ENCODE assay signal across 23 cellular contexts in genomic region chr5:59416441-59416840, GRCh38.
A peak's percentile ranks its signal among the peaks of the same experiment; 100 is the strongest.
DNase-seq lines count a peak whose midpoint lies in the region; ATAC-seq, FAIRE-seq and TF ChIP-seq lines count a peak whose summit lies in the region.
"Had no signal": no experiment of that assay in that cellular context is flagged by ENCODE, and none has a peak within 500 bp of the region (broad histone marks: within the 10 kb centered on the region; RNA-seq: fewer than 3 reads in every experiment).

No MANE protein-coding gene starts in this region.

- no peak overlapping the region for H4K8ac ChIP-seq in IMR-90 (ENCODE audit: low read depth in 2 of 2, low read length in 2 of 2)

- no peak for FAIRE-seq in astrocyte (lab: Jason Lieb, UNC)
- FAIRE-seq: frontal cortex, G401.6, urothelium cell line had no signal

- H2AK5ac ChIP-seq in IMR-90 (ENCODE audit: low read depth, low read length), result no peak overlapping the region

- intact Hi-C loops in IMR-90 (cut with micrococcal nuclease), result no loop called here
- intact Hi-C loops in CD4-positive, alpha-beta memory T cell (cut with micrococcal nuclease), result no loop called here
- intact Hi-C loops in lower lobe of right lung (cut with DNase I), result no loop called here

- WGBS in IMR-90 (ENCODE audit: extremely low coverage in 2 of 2, insufficient read length in 1 of 2), 2 experiments, result no CpG with 5 or more reads among the region's 1 CpG

- H4K5ac ChIP-seq in IMR-90 (ENCODE audit: low read depth, low read length), result no peak overlapping the region

- DNase-seq in AG10803 (ENCODE audit: low read depth) (peak; percentile 6), IMR-90 (peak; percentile 7), astrocyte (ENCODE audit: low read depth) (peak; percentile 3), fibroblast of villous mesenchyme (ENCODE audit: low read depth) (peak; percentile 57), lower lobe of right lung (no peak), erythroblast (lab: John Stamatoyannopoulos, UW) (no peak)
- no peak for DNase-seq in CD4-positive, alpha-beta memory T cell
- DNase-seq: activated CD4-positive, alpha-beta T cell treated with anti-CD3 and anti-CD28 coated beads for 36 hours; activated naive CD4-positive, alpha-beta T cell treated with anti-CD3 and anti-CD28 coated beads, Interleukin-2, amount 50 U/mL, for 16 hours; C1 segment of cervical spinal cord; endodermal cell; kidney glomerular epithelial cell; NCI-H1417; NCI-H510A treated with DMSO at 0.1 percent for 48 hours; ovary; right lobe of liver; SHP77; T-cell had no signal

- in situ Hi-C loops in IMR-90 (cut with MboI; ENCODE audit: low sequenced_read_pairs), result no loop called here

- ATAC-seq in IMR-90 (ENCODE audit: low read depth) (peak; percentile 35; the same call in 1 of the 2 replicates), lower lobe of right lung (no peak), GM21515 (IDR thresholded peaks at IDR 0.05; ENCODE audit: unreplicated experiment) (no peak)
- ATAC-seq: activated CD4-positive, alpha-beta T cell treated with anti-CD3 and anti-CD28 coated beads for 36 hours; natural killer cell treated with Interleukin-12 subunit alpha and Interleukin-12 subunit beta and Interleukin-15 and Interleukin-18, amount 100 ng/mL, for 72 hours; T-cell had no signal

- H2BK15ac ChIP-seq in IMR-90 (ENCODE audit: low read depth, low read length), result no peak overlapping the region

- no peak overlapping the region for H4K91ac ChIP-seq in IMR-90 (ENCODE audit: insufficient read depth, low read depth, low read length)

- no peak overlapping the region for H3K18ac ChIP-seq in IMR-90 (ENCODE audit: low read depth, low read length)

- no peak overlapping the region for H3K27ac Mint-ChIP-seq in astrocyte (ENCODE audit: unreplicated experiment)
- H3K27ac Mint-ChIP-seq in CD4-positive, alpha-beta memory T cell, result no peak overlapping the region
- H3K27ac Mint-ChIP-seq: activated CD4-positive, alpha-beta T cell treated with anti-CD3 and anti-CD28 coated beads for 36 hours; endodermal cell; natural killer cell treated with Interleukin-12 subunit alpha and Interleukin-12 subunit beta and Interleukin-15 and Interleukin-18, amount 100 ng/mL, for 72 hours; T-cell had no signal

- H2AFZ ChIP-seq in IMR-90 (replicated peaks; ENCODE audit: low read length, poor library complexity) (no peak overlapping the region), astrocyte (ENCODE audit: low read depth, low read length) (no peak overlapping the region)

- no peak overlapping the region for H3K14ac ChIP-seq in IMR-90 (replicated peaks; ENCODE audit: low read depth, low read length)

- H2BK20ac ChIP-seq in IMR-90 (ENCODE audit: low read depth, low read length), result no peak overlapping the region

- H3K4me2 ChIP-seq in IMR-90 (ENCODE audit: low read depth, low read length) (no peak overlapping the region), astrocyte (ENCODE audit: low read length) (no peak overlapping the region)

- no peaks in the 10 kb centered on the region for H4K20me1 ChIP-seq in IMR-90 (ENCODE audit: insufficient read depth, low read length)
- no peaks in the 10 kb centered on the region for H4K20me1 ChIP-seq in astrocyte (ENCODE audit: insufficient read depth, low read length)

- H3K27me3 ChIP-seq in IMR-90 (ENCODE audit: control insufficient read depth, insufficient read depth, low read length) (no peaks in the 10 kb centered on the region), astrocyte (ENCODE audit: insufficient read depth, low read length) (no peaks in the 10 kb centered on the region), lower lobe of right lung (ENCODE audit: low read depth) (no peaks in the 10 kb centered on the region)
- H3K27me3 ChIP-seq in CD4-positive, alpha-beta memory T cell (ENCODE audit: insufficient read depth, low read length), result no peaks in the 10 kb centered on the region
- H3K27me3 ChIP-seq: ovary, right lobe of liver had no signal

- no TSS peak for BruUV-seq in IMR-90 (replicated peaks; lab: Mats Ljungman, UMichigan)

- CTCF ChIA-PET in IMR-90 (lab: Yijun Ruan, JAX), result no interaction called here
- CTCF ChIA-PET in CD4-positive, alpha-beta memory T cell (lab: Charles Lee; ENCODE audit: partially characterized antibody), result no interaction called here

- no peaks in the 10 kb centered on the region for H3K9me1 ChIP-seq in IMR-90 (ENCODE audit: insufficient read depth, low read length)

- H3K36me3 Mint-ChIP-seq in astrocyte (ENCODE audit: low read depth, unreplicated experiment), result no peaks in the 10 kb centered on the region
- H3K36me3 Mint-ChIP-seq in CD4-positive, alpha-beta memory T cell, result no peaks in the 10 kb centered on the region
- H3K36me3 Mint-ChIP-seq: natural killer cell treated with Interleukin-12 subunit alpha and Interleukin-12 subunit beta and Interleukin-15 and Interleukin-18, amount 100 ng/mL, for 72 hours; T-cell had no signal

- no peaks in the 10 kb centered on the region for H3K79me2 ChIP-seq in astrocyte (ENCODE audit: insufficient read depth, low read length)

- H3K4me1 ChIP-seq in IMR-90 (ENCODE audit: control insufficient read depth, insufficient read depth, low read length) (no peaks in the 10 kb centered on the region), astrocyte (ENCODE audit: insufficient read depth, low read length) (no peaks in the 10 kb centered on the region), lower lobe of right lung (no peaks in the 10 kb centered on the region)
- H3K4me1 ChIP-seq in CD4-positive, alpha-beta memory T cell (ENCODE audit: insufficient read depth, low read length), result no peaks in the 10 kb centered on the region

- H3K56ac ChIP-seq in IMR-90 (ENCODE audit: extremely low read depth, insufficient read depth, low read length), result no peak overlapping the region

- no peak overlapping the region for H2AK9ac ChIP-seq in IMR-90 (replicated peaks; ENCODE audit: low read depth, low read length, poor library complexity)

- H3K27ac ChIP-seq in IMR-90 (ENCODE audit: insufficient read depth, low read length), result no peak overlapping the region
- no peak overlapping the region for H3K27ac ChIP-seq in astrocyte (ENCODE audit: low read depth, low read length)
- H3K27ac ChIP-seq in CD4-positive, alpha-beta memory T cell (ENCODE audit: low read depth, low read length), result no peak overlapping the region
- no peak overlapping the region for H3K27ac ChIP-seq in lower lobe of right lung
- H3K27ac ChIP-seq: ovary, right lobe of liver had no signal

- no peak for TF ChIP-seq CTCF in AG10803 (conservative IDR thresholded peaks at IDR 0.05; ENCODE audit: low read length)
- TF ChIP-seq CTCF in IMR-90 (conservative IDR thresholded peaks at IDR 0.05; ENCODE audit: low read depth, low read length), result no peak
- TF ChIP-seq CTCF in astrocyte (IDR thresholded peaks at IDR 0.05; ENCODE audit: insufficient read depth, low read depth, low read length), result no peak
- no peak for TF ChIP-seq CTCF in fibroblast of villous mesenchyme (IDR thresholded peaks at IDR 0.05; ENCODE audit: insufficient read depth, low read depth, low read length)
- no peak for TF ChIP-seq CTCF in lower lobe of right lung (IDR thresholded peaks at IDR 0.05)

- no peaks in the 10 kb centered on the region for H3K36me3 ChIP-seq in IMR-90 (ENCODE audit: control insufficient read depth, insufficient read depth, low read length)
- no peaks in the 10 kb centered on the region for H3K36me3 ChIP-seq in astrocyte (ENCODE audit: insufficient read depth, low read length)
- H3K36me3 ChIP-seq in CD4-positive, alpha-beta memory T cell (ENCODE audit: insufficient read depth, low read length), result no peaks in the 10 kb centered on the region
- no peaks in the 10 kb centered on the region for H3K36me3 ChIP-seq in lower lobe of right lung
- H3K36me3 ChIP-seq: ovary, right lobe of liver had no signal

- H3K23ac ChIP-seq in IMR-90 (ENCODE audit: low read depth, low read length), result no peak overlapping the region

- no peaks in the 10 kb centered on the region for H3K27me3 Mint-ChIP-seq in astrocyte (ENCODE audit: low read depth, unreplicated experiment)
- peaks cover 6 to 7% of the 10 kb centered on the region in 2 donors for H3K27me3 Mint-ChIP-seq in CD4-positive, alpha-beta memory T cell

- H3K4me1 Mint-ChIP-seq in astrocyte (ENCODE audit: low read depth, unreplicated experiment), result no peaks in the 10 kb centered on the region
- H3K4me1 Mint-ChIP-seq in CD4-positive, alpha-beta memory T cell, result no peaks in the 10 kb centered on the region
- H3K4me1 Mint-ChIP-seq: activated CD4-positive, alpha-beta T cell treated with anti-CD3 and anti-CD28 coated beads for 36 hours; T-cell had no signal

- H3K9ac ChIP-seq in IMR-90 (ENCODE audit: low read depth, low read length) (no peak overlapping the region), astrocyte (ENCODE audit: low read length) (no peak overlapping the region)

- TF ChIP-seq POLR2A in IMR-90 (IDR thresholded peaks at IDR 0.05; ENCODE audit: low read depth, low read length) (no peak), erythroblast (IDR thresholded peaks at IDR 0.05; ENCODE audit: low read length) (no peak)

- no peak overlapping the region for H2BK5ac ChIP-seq in IMR-90 (ENCODE audit: low read depth, low read length, poor library complexity, severe bottlenecking)

- POLR2A ChIA-PET in IMR-90 (lab: Charles Lee; ENCODE audit: unreplicated experiment), result no interaction called here
- POLR2A ChIA-PET in CD4-positive, alpha-beta memory T cell (lab: Charles Lee; ENCODE audit: partially characterized antibody), result no interaction called here

- H3K4me3 ChIP-seq in AG10803 (ENCODE audit: low read length) (no peak overlapping the region), IMR-90 (ENCODE audit: insufficient read depth, low read depth, low read length) (no peak overlapping the region), astrocyte (ENCODE audit: insufficient read depth, low read depth, low read length) (no peak overlapping the region), fibroblast of villous mesenchyme (ENCODE audit: low read depth, low read length) (no peak overlapping the region), lower lobe of right lung (no peak overlapping the region)
- no peak overlapping the region for H3K4me3 ChIP-seq in CD4-positive, alpha-beta memory T cell (ENCODE audit: low read length in 2 of 2)
- H3K4me3 ChIP-seq: ovary, right lobe of liver had no signal

- dilution Hi-C loops in IMR-90 (cut with HindIII; ENCODE audit: low sequenced_read_pairs, unreplicated experiment), result no loop called here

- H3K4ac ChIP-seq in IMR-90 (ENCODE audit: low read depth, low read length), result no peak overlapping the region

- H3K9me3 ChIP-seq in IMR-90 (ENCODE audit: control insufficient read depth, insufficient read depth, low read length), result no peaks in the 10 kb centered on the region
- no peaks in the 10 kb centered on the region for H3K9me3 ChIP-seq in astrocyte (ENCODE audit: insufficient read depth, low read depth, low read length)
- no peaks in the 10 kb centered on the region for H3K9me3 ChIP-seq in CD4-positive, alpha-beta memory T cell (ENCODE audit: control insufficient read depth in 1 of 2, low read length in 2 of 2)
- no peaks in the 10 kb centered on the region for H3K9me3 ChIP-seq in lower lobe of right lung
- H3K9me3 ChIP-seq: ovary, right lobe of liver had no signal

- H3K9me3 Mint-ChIP-seq in astrocyte (ENCODE audit: unreplicated experiment), result no peaks in the 10 kb centered on the region
- H3K9me3 Mint-ChIP-seq in CD4-positive, alpha-beta memory T cell, result no peaks in the 10 kb centered on the region
- H3K9me3 Mint-ChIP-seq: natural killer cell treated with Interleukin-12 subunit alpha and Interleukin-12 subunit beta and Interleukin-15 and Interleukin-18, amount 100 ng/mL, for 72 hours; T-cell had no signal

- no peak overlapping the region for H3K4me3 Mint-ChIP-seq in astrocyte (ENCODE audit: unreplicated experiment)
- H3K4me3 Mint-ChIP-seq in CD4-positive, alpha-beta memory T cell, result no peak overlapping the region
- H3K4me3 Mint-ChIP-seq: activated CD4-positive, alpha-beta T cell treated with anti-CD3 and anti-CD28 coated beads for 36 hours; endodermal cell; natural killer cell treated with Interleukin-12 subunit alpha and Interleukin-12 subunit beta and Interleukin-15 and Interleukin-18, amount 100 ng/mL, for 72 hours; T-cell had no signal

- H2BK120ac ChIP-seq in IMR-90 (ENCODE audit: low read depth, low read length), result no peak overlapping the region

- no peak for TF ChIP-seq RAD21 in IMR-90 (IDR thresholded peaks at IDR 0.05; ENCODE audit: low read length)

- no peaks in the 10 kb centered on the region for H3K79me1 ChIP-seq in IMR-90 (ENCODE audit: low read depth in 1 of 2, low read length in 2 of 2)

Comparison
In these comparisons a context has a peak if more than half of its experiments do, and no peak if none do; other contexts are left out.
1. DNase-seq: peak in AG10803 (single experiment), IMR-90 (single experiment), astrocyte (single experiment) and fibroblast of villous mesenchyme (single experiment); none in CD4-positive, alpha-beta memory T cell (0 of 5), lower lobe of right lung (single experiment) and erythroblast (0 of 2).